ENCODE assay signal across 8 cellular contexts in the genomic region with DNA sequence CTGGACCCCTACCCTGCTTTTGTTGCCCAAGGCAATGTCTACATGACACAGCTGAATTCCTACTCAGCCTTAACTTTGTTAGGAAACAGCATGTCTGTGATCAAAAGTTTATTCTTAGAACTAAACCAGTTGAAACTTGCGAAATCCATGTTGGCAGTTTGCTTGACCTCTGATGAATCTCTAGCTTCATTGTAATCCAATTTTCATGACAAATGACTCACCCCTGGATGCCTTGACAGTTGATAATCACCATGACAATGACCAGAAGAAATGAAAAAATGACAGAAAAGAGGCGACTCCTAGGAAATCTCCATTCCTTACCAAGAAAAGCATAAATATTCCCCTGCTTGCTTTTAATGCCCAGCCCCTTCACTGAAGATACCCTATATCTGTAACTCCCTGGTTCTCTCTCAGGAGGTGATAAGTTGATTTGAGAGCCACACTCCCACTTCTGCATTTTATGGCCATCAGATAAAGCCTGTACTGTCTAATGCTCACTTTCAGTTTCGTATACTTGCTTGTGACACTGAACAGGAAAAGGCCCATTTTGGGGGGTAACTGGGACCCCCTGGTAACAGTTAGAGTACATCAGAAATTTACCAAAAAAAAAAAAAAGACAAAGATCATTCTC.
DNase-seq lines count a peak whose midpoint lies in the region; ATAC-seq and TF ChIP-seq lines count a peak whose summit lies in the region.

No MANE protein-coding gene starts in this region.

- no peak overlapping the region for H3K27ac ChIP-seq in WERI-Rb-1

- no peaks in the 10 kb centered on the region for H3K36me3 Mint-ChIP-seq in T-cell

- POLR2A ChIA-PET in T-cell (lab: Charles Lee): interaction anchor here in 1 of 2 donors (0.6 kb wide), 1 partner anchor 20 kb away, joined by 4 read pairs; no protein-coding TSS in a partner anchor

- TF ChIP-seq CTCF in WERI-Rb-1 (IDR thresholded peaks at IDR 0.05; ENCODE audit: low read depth, low read length): no peak

- H3K4me3 ChIP-seq in WERI-Rb-1 (ENCODE audit: low read depth, low read length): no peak overlapping the region

- H3K9me3 Mint-ChIP-seq in T-cell: peaks cover 0 to 9% (median 2%) of the 10 kb centered on the region in 3 donors

- no peaks in the 10 kb centered on the region for H3K27me3 Mint-ChIP-seq in T-cell

- no peak overlapping the region for H3K27ac Mint-ChIP-seq in T-cell

- DNase-seq in SK-N-DZ (ENCODE audit: low spot score) (peak; percentile 85), kidney glomerular epithelial cell (lab: John Stamatoyannopoulos, UW) (peak; percentile 28), T-cell (no peak), WERI-Rb-1 (no peak), NCI-H510A treated with DMSO at 0.1 percent for 48 hours (lab: John Stamatoyannopoulos, UW) (no peak)
- no peak for DNase-seq in central memory CD4-positive, alpha-beta T cell

- no peak overlapping the region for H3K4me3 Mint-ChIP-seq in T-cell

- ATAC-seq in GM18870 (IDR thresholded peaks at IDR 0.05; ENCODE audit: unreplicated experiment): peak; percentile 93
- ATAC-seq in HG03135 (IDR thresholded peaks at IDR 0.05; ENCODE audit: unreplicated experiment): peak; percentile 94
- no peak for ATAC-seq in T-cell (replicated peaks in 1 of 4)

- no peaks in the 10 kb centered on the region for H3K4me1 Mint-ChIP-seq in T-cell

- H3K36me3 ChIP-seq in WERI-Rb-1: no peaks in the 10 kb centered on the region

- CTCF ChIA-PET in T-cell (lab: Charles Lee): no interaction called here

- peaks cover 36% of the 10 kb centered on the region for H3K27me3 ChIP-seq in WERI-Rb-1 (ENCODE audit: insufficient read depth, low read depth, severe bottlenecking)

- H3K9me3 ChIP-seq in WERI-Rb-1 (ENCODE audit: severe bottlenecking): no peaks in the 10 kb centered on the region

Comparison
In these comparisons a context has a peak if more than half of its experiments do, and no peak if none do; other contexts are left out.
1. ATAC-seq: peak in GM18870 (single experiment) and HG03135 (single experiment); none in T-cell (0 of 4).
2. DNase-seq: peak in SK-N-DZ (single experiment) and kidney glomerular epithelial cell (single experiment); none in T-cell (0 of 34), WERI-Rb-1 (single experiment), NCI-H510A treated with DMSO at 0.1 percent for 48 hours (single experiment) and central memory CD4-positive, alpha-beta T cell (single experiment).